31 cellular contexts compared by ENCODE assay signal in genomic region chr5:87403899-87404298, GRCh38.
"Had no signal": no experiment of that assay in that cellular context is flagged by ENCODE, and none has a peak within 500 bp of the region (broad histone marks: within the 10 kb centered on the region; RNA-seq: fewer than 3 reads in every experiment).

No MANE protein-coding gene starts in this region.

- H3K27ac ChIP-seq: brain microvascular endothelial cell, esophagus muscularis mucosa, foreskin keratinocyte, gastrocnemius medialis, heart left ventricle, WERI-Rb-1 had no signal

- H3K9me3 Mint-ChIP-seq: activated B cell treated with CpG ODN at 0.5 μM for 24 hours; activated CD8-positive, alpha-beta T cell treated with anti-CD3 and anti-CD28 coated beads for 36 hours; activated naive CD4-positive, alpha-beta T cell treated with anti-CD3 and anti-CD28 coated beads for 36 hours; activated naive CD4-positive, alpha-beta T cell treated with anti-CD3 and anti-CD28 coated beads, Interleukin-2, amount 50 U/mL, for 24 hours; activated T-helper 1 cell treated with anti-CD3 and anti-CD28 coated beads, Interleukin-12 subunit alpha, Interleukin-12 subunit beta, Interleukin-2, Interleukin-4 antibody, amounts not matched to agents 30 ng/mL and 10 ng/mL and 1 ng/mL, durations not matched to agents 14 hours and 24 hours and 36 hours; activated T-helper 2 cell treated with anti-CD3 and anti-CD28 coated beads, Interferon-gamma antibody, Interleukin-2, Interleukin-4, amounts not matched to agents 10 μg/mL and 5 μg/mL and 100 μg/mL, durations not matched to agents 14 hours and 24 hours and 36 hours; effector memory CD8-positive, alpha-beta T cell; T-cell; T-helper 1 cell treated with Interleukin-12 subunit alpha and Interleukin-12 subunit beta and Interleukin-4 antibody, amounts not matched to agents 30 μg/mL and 1 μg/mL, for 36 hours; T-helper 2 cell treated with Interferon-gamma antibody and Interleukin-4, amounts not matched to agents 5 μg/mL and 100 μg/mL, for 36 hours had no signal

- DNase-seq: activated B cell treated with CpG ODN at 0.5 μM for 24 hours; activated CD4-positive, alpha-beta T cell treated with anti-CD3 and anti-CD28 coated beads for 48 hours; activated CD4-positive, alpha-beta T cell treated with anti-CD3 and anti-CD28 coated beads, Interleukin-2, amount 50 U/mL, for 1 hour; activated CD4-positive, alpha-beta T cell treated with anti-CD3 and anti-CD28 coated beads, Interleukin-2, amount 50 U/mL, for 48 hours; activated CD8-positive, alpha-beta memory T cell treated with anti-CD3 and anti-CD28 coated beads for 24 hours; activated effector memory CD4-positive, alpha-beta T cell treated with anti-CD3 and anti-CD28 coated beads, Interleukin-2, amount 50 U/mL, for 16 hours; amniotic stem cell; anterior cingulate cortex; brain microvascular endothelial cell; caudate nucleus; cortex of kidney; dermis blood vessel endothelial cell; effector CD4-positive, alpha-beta T cell; effector memory CD8-positive, alpha-beta T cell; foreskin keratinocyte; gastrocnemius medialis; glutamatergic neuron; heart left ventricle; SW 1271; T-cell; T1000; WERI-Rb-1 had no signal

- ATAC-seq: activated CD4-positive, CD25-positive, alpha-beta regulatory T cell treated with anti-CD3 and anti-CD28 coated beads, Interleukin-2, amount 50 U/mL, for 24 hours; foreskin keratinocyte; gastrocnemius medialis; heart left ventricle had no signal

- H3K9me3 ChIP-seq: esophagus muscularis mucosa, gastrocnemius medialis had no signal

- H3K27me3 ChIP-seq: brain microvascular endothelial cell, esophagus muscularis mucosa, foreskin keratinocyte, gastrocnemius medialis, heart left ventricle had no signal

- H3K4me3 Mint-ChIP-seq: activated B cell treated with CpG ODN at 0.5 μM for 24 hours; activated CD8-positive, alpha-beta T cell treated with anti-CD3 and anti-CD28 coated beads for 36 hours; activated naive CD4-positive, alpha-beta T cell treated with anti-CD3 and anti-CD28 coated beads for 36 hours; activated naive CD4-positive, alpha-beta T cell treated with anti-CD3 and anti-CD28 coated beads, Interleukin-2, amount 50 U/mL, for 24 hours; activated T-helper 1 cell treated with anti-CD3 and anti-CD28 coated beads, Interleukin-12 subunit alpha, Interleukin-12 subunit beta, Interleukin-2, Interleukin-4 antibody, amounts not matched to agents 30 ng/mL and 10 ng/mL and 1 ng/mL, durations not matched to agents 14 hours and 24 hours and 36 hours; effector memory CD8-positive, alpha-beta T cell; T-cell; T-helper 1 cell treated with Interleukin-12 subunit alpha and Interleukin-12 subunit beta and Interleukin-4 antibody, amounts not matched to agents 30 μg/mL and 1 μg/mL, for 36 hours; T-helper 2 cell treated with Interferon-gamma antibody and Interleukin-4, amounts not matched to agents 5 μg/mL and 100 μg/mL, for 36 hours had no signal

- H3K4me3 ChIP-seq: esophagus muscularis mucosa, gastrocnemius medialis, heart left ventricle had no signal

- H3K27ac Mint-ChIP-seq: activated B cell treated with CpG ODN at 0.5 μM for 24 hours; activated naive CD4-positive, alpha-beta T cell treated with anti-CD3 and anti-CD28 coated beads for 36 hours; activated T-helper 1 cell treated with anti-CD3 and anti-CD28 coated beads, Interleukin-12 subunit alpha, Interleukin-12 subunit beta, Interleukin-2, Interleukin-4 antibody, amounts not matched to agents 30 ng/mL and 10 ng/mL and 1 ng/mL, durations not matched to agents 14 hours and 24 hours and 36 hours; activated T-helper 2 cell treated with anti-CD3 and anti-CD28 coated beads, Interferon-gamma antibody, Interleukin-2, Interleukin-4, amounts not matched to agents 10 μg/mL and 5 μg/mL and 100 μg/mL, durations not matched to agents 14 hours and 24 hours and 36 hours; T-helper 1 cell treated with Interleukin-12 subunit alpha and Interleukin-12 subunit beta and Interleukin-4 antibody, amounts not matched to agents 30 μg/mL and 1 μg/mL, for 36 hours; T-helper 2 cell treated with Interferon-gamma antibody and Interleukin-4, amounts not matched to agents 5 μg/mL and 100 μg/mL, for 36 hours had no signal

- H3K27me3 Mint-ChIP-seq: activated B cell treated with CpG ODN at 0.5 μM for 24 hours; activated CD8-positive, alpha-beta T cell treated with anti-CD3 and anti-CD28 coated beads for 36 hours; activated naive CD4-positive, alpha-beta T cell treated with anti-CD3 and anti-CD28 coated beads, Interleukin-2, amount 50 U/mL, for 24 hours; effector memory CD8-positive, alpha-beta T cell; T-cell had no signal
